Comparison of ENCODE assay signal across 1 cellular context in the genomic region with DNA sequence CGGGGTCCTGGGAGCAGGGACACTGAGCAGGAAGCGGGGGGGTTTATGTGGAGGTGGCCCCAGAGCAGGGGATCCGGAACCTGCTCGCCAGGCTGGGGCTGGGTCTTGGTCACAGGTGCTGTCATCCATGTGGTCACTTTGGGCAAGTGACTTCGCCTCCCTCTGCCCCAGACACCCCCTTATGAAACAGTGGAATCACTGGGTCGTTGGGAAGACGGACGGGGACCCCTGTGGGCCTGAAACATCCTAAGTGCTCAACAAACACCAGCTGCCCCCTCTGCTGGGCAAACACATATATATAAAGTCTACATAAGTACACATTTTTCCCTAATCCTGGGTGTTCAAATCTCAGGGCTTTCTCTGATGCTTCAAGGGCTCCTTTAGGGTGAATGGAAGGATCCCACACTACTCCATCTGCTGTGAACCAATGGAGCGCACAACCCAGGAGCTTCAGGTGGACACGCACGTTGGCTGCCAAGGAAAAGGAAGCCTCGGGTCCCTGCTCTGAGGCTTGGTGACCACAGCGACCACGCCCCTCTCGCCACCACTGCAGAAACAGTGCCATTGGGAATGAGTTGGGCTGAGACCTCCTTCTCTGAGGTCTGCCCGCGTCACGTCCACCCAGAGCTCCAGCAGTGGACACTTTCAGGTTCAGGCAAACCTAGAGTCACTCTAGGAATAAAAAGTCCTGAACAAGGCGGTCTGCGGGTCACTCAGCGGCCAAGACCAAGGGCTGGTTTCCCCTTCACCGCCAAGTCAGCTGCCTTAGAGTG.
TF ChIP-seq lines count a peak whose summit lies in the region.

No MANE protein-coding gene starts in this region.

TF ChIP-seq in HCT116, 20 proteins besides CTCF, POLR2A, EP300 and RAD21 (continued from another document):
- TF ChIP-seq REST (IDR thresholded peaks at IDR 0.05; ENCODE audit: low read depth), result no peak
TF ChIP-seq in HCT116: peak in this region for 0.
